In genomic region chr17:17892731-17893130, GRCh38 we compare ENCODE assay signal across 21 cellular contexts.
"Had no signal": no experiment of that assay in that cellular context is flagged by ENCODE, and none has a peak within 500 bp of the region (broad histone marks: within the 10 kb centered on the region; RNA-seq: fewer than 3 reads in every experiment).

No MANE protein-coding gene starts in this region.

- H3K9me3 ChIP-seq: esophagus muscularis mucosa, left ventricle myocardium inferior, ovary, prostate gland, right atrium auricular region, spleen, thoracic aorta, upper lobe of left lung had no signal

- H3K4me3 ChIP-seq: esophagus muscularis mucosa, left ventricle myocardium inferior, ovary, prostate gland, right atrium auricular region, spleen, thoracic aorta, upper lobe of left lung had no signal

- DNase-seq: activated CD4-positive, alpha-beta T cell treated with anti-CD3 and anti-CD28 coated beads for 1 hour; activated CD8-positive, alpha-beta memory T cell treated with anti-CD3 and anti-CD28 coated beads, Interleukin-2, amount 50 U/mL, for 48 hours; activated effector memory CD4-positive, alpha-beta T cell treated with Interleukin-2 at 50 U/mL for 16 hours; activated naive CD4-positive, alpha-beta T cell treated with anti-CD3 and anti-CD28 coated beads, Interleukin-2, amount 10 ng/mL, durations not matched to agents 7 days and 5 days; activated naive CD8-positive, alpha-beta T cell treated with anti-CD3 and anti-CD28 coated beads, Interleukin-2, amount 50 U/mL, for 24 hours; activated T-cell treated with anti-CD3 and anti-CD28 coated beads, Interleukin-2, amount 50 U/mL, for 4 hours; effector memory CD4-positive, alpha-beta T cell; hippocampal formation; left ventricle myocardium inferior; naive thymus-derived CD4-positive, alpha-beta T cell; spleen; stimulated activated CD4-positive, alpha-beta T cell treated with anti-CD3 and anti-CD28 coated beads, Interleukin-4, amount 100 ng/mL, for 1 hour; stimulated activated naive CD4-positive, alpha-beta T cell; T-cell had no signal

- ATAC-seq: activated naive CD8-positive, alpha-beta T cell treated with anti-CD3 and anti-CD28 coated beads, Interleukin-2, amount 50 U/mL, for 24 hours; activated T-cell treated with anti-CD3 and anti-CD28 coated beads, Interleukin-2, amount 50 U/mL, for 4 hours; naive thymus-derived CD4-positive, alpha-beta T cell; T-cell had no signal

- H3K27me3 ChIP-seq: esophagus muscularis mucosa, ovary, right atrium auricular region, spleen, upper lobe of left lung had no signal

- H3K27ac ChIP-seq: esophagus muscularis mucosa, left ventricle myocardium inferior, ovary, prostate gland, right atrium auricular region, spleen, thoracic aorta, upper lobe of left lung had no signal

- H3K27me3 Mint-ChIP-seq: activated naive CD4-positive, alpha-beta T cell treated with anti-CD3 and anti-CD28 coated beads, Interleukin-2, amount 10 ng/mL, durations not matched to agents 7 days and 5 days; activated naive CD8-positive, alpha-beta T cell treated with anti-CD3 and anti-CD28 coated beads, Interleukin-2, amount 50 U/mL, for 24 hours; dendritic cell treated with granulocyte-macrophage colony-stimulating factor and Interleukin-4, amounts not matched to agents 40 ng/mL and 50 ng/mL, for 4 days; naive thymus-derived CD4-positive, alpha-beta T cell; T-cell had no signal

- H3K27ac Mint-ChIP-seq: activated naive CD4-positive, alpha-beta T cell treated with anti-CD3 and anti-CD28 coated beads, Interleukin-2, amount 10 ng/mL, durations not matched to agents 7 days and 5 days; activated naive CD8-positive, alpha-beta T cell treated with anti-CD3 and anti-CD28 coated beads, Interleukin-2, amount 50 U/mL, for 24 hours; dendritic cell treated with granulocyte-macrophage colony-stimulating factor and Interleukin-4, amounts not matched to agents 40 ng/mL and 50 ng/mL, for 4 days; T-cell had no signal

- H3K9me3 Mint-ChIP-seq: activated naive CD4-positive, alpha-beta T cell treated with anti-CD3 and anti-CD28 coated beads, Interleukin-2, amount 10 ng/mL, durations not matched to agents 7 days and 5 days; activated naive CD8-positive, alpha-beta T cell treated with anti-CD3 and anti-CD28 coated beads, Interleukin-2, amount 50 U/mL, for 24 hours; activated T-cell treated with anti-CD3 and anti-CD28 coated beads, Interleukin-2, amount 50 U/mL, for 4 hours; dendritic cell treated with granulocyte-macrophage colony-stimulating factor and Interleukin-4, amounts not matched to agents 40 ng/mL and 50 ng/mL, for 4 days; naive thymus-derived CD4-positive, alpha-beta T cell; T-cell had no signal

- H3K4me3 Mint-ChIP-seq: activated naive CD4-positive, alpha-beta T cell treated with anti-CD3 and anti-CD28 coated beads, Interleukin-2, amount 10 ng/mL, durations not matched to agents 7 days and 5 days; activated naive CD8-positive, alpha-beta T cell treated with anti-CD3 and anti-CD28 coated beads, Interleukin-2, amount 50 U/mL, for 24 hours; activated T-cell treated with anti-CD3 and anti-CD28 coated beads, Interleukin-2, amount 50 U/mL, for 4 hours; dendritic cell treated with granulocyte-macrophage colony-stimulating factor and Interleukin-4, amounts not matched to agents 40 ng/mL and 50 ng/mL, for 4 days; naive thymus-derived CD4-positive, alpha-beta T cell; T-cell had no signal

- H3K36me3 ChIP-seq: ovary, prostate gland had no signal
